ENCODE assay signal across 33 cellular contexts in genomic region chr1:78410643-78411042, GRCh38.
"Had no signal": no experiment of that assay in that cellular context is flagged by ENCODE, and none has a peak within 500 bp of the region (broad histone marks: within the 10 kb centered on the region; RNA-seq: fewer than 3 reads in every experiment).

No MANE protein-coding gene starts in this region.

- ATAC-seq: activated CD4-positive, CD25-positive, alpha-beta regulatory T cell treated with anti-CD3 and anti-CD28 coated beads, Interleukin-2, amount 50 U/mL, for 24 hours; activated CD8-positive, alpha-beta T cell treated with anti-CD3 and anti-CD28 coated beads for 36 hours; activated T-cell treated with anti-CD3 and anti-CD28 coated beads, Interleukin-2, amount 50 U/mL, for 4 hours; activated T-helper 17 cell treated with anti-CD3 and anti-CD28 coated beads, Interleukin-2, amount 50 U/mL, for 72 hours; esophagus mucosa; T-helper 17 cell had no signal

- H3K36me3 Mint-ChIP-seq: activated naive CD8-positive, alpha-beta T cell; brain had no signal

- DNase-seq: activated B cell treated with CpG ODN at 0.5 μM for 24 hours; activated CD4-positive, alpha-beta T cell treated with anti-CD3 and anti-CD28 coated beads for 4 hours; activated CD4-positive, alpha-beta T cell treated with anti-CD3 and anti-CD28 coated beads, Interleukin-2, amount 50 U/mL, for 1 hour; activated CD4-positive, alpha-beta T cell treated with anti-CD3 and anti-CD28 coated beads, Interleukin-2, amount 50 U/mL, for 48 hours; activated CD8-positive, alpha-beta memory T cell treated with anti-CD3 and anti-CD28 coated beads for 24 hours; activated CD8-positive, alpha-beta T cell treated with anti-CD3 and anti-CD28 coated beads for 36 hours; activated effector memory CD4-positive, alpha-beta T cell treated with Interleukin-2 at 50 U/mL for 16 hours; activated gamma-delta T cell treated with Interleukin-2 at 50 U/mL for 16 hours; activated naive CD4-positive, alpha-beta T cell treated with anti-CD3 and anti-CD28 coated beads, Interleukin-2, amount 50 U/mL, for 16 hours; activated naive CD4-positive, alpha-beta T cell treated with Interleukin-2 at 50 U/mL for 16 hours; activated T-cell treated with anti-CD3 and anti-CD28 coated beads, Interleukin-2, amount 50 U/mL, for 4 hours; amygdala; central memory CD4-positive, alpha-beta T cell; cerebellar nuclear complex; dorsolateral prefrontal cortex; effector memory CD4-positive, alpha-beta T cell; endodermal cell; head of caudate nucleus; T-helper 1 cell; T-helper 17 cell; T1000; WERI-Rb-1 had no signal

- H3K4me3 ChIP-seq: ascending aorta, breast epithelium, cardiac muscle cell, coronary artery, dorsolateral prefrontal cortex had no signal

- H3K4me1 Mint-ChIP-seq: activated B cell treated with CpG ODN at 0.5 μM for 24 hours; activated T-helper 17 cell treated with anti-CD3 and anti-CD28 coated beads, Interleukin-2, amount 50 U/mL, for 72 hours; brain; T-helper 17 cell had no signal

- H3K27ac Mint-ChIP-seq: activated B cell treated with CpG ODN at 0.5 μM for 24 hours; activated CD8-positive, alpha-beta T cell treated with anti-CD3 and anti-CD28 coated beads for 36 hours; activated naive CD8-positive, alpha-beta T cell; activated T-helper 17 cell treated with anti-CD3 and anti-CD28 coated beads, Interleukin-2, amount 50 U/mL, for 72 hours; brain; dendritic cell treated with granulocyte-macrophage colony-stimulating factor and Interleukin-4, amounts not matched to agents 40 ng/mL and 50 ng/mL, for 4 days; endodermal cell; T-helper 17 cell; T-helper 2 cell treated with Interferon-gamma antibody and Interleukin-4, amounts not matched to agents 5 μg/mL and 100 μg/mL, for 36 hours had no signal

- H3K27me3 Mint-ChIP-seq: activated B cell treated with CpG ODN at 0.5 μM for 24 hours; activated CD8-positive, alpha-beta T cell treated with anti-CD3 and anti-CD28 coated beads for 36 hours; activated naive CD8-positive, alpha-beta T cell; brain; dendritic cell treated with granulocyte-macrophage colony-stimulating factor and Interleukin-4, amounts not matched to agents 40 ng/mL and 50 ng/mL, for 4 days; T-helper 17 cell had no signal

- H3K4me3 Mint-ChIP-seq: activated B cell treated with CpG ODN at 0.5 μM for 24 hours; activated CD8-positive, alpha-beta T cell treated with anti-CD3 and anti-CD28 coated beads for 36 hours; activated naive CD8-positive, alpha-beta T cell; activated T-cell treated with anti-CD3 and anti-CD28 coated beads, Interleukin-2, amount 50 U/mL, for 4 hours; activated T-helper 17 cell treated with anti-CD3 and anti-CD28 coated beads, Interleukin-2, amount 50 U/mL, for 72 hours; brain; dendritic cell treated with granulocyte-macrophage colony-stimulating factor and Interleukin-4, amounts not matched to agents 40 ng/mL and 50 ng/mL, for 4 days; endodermal cell; T-helper 17 cell; T-helper 2 cell treated with Interferon-gamma antibody and Interleukin-4, amounts not matched to agents 5 μg/mL and 100 μg/mL, for 36 hours had no signal
